In the genomic region with DNA sequence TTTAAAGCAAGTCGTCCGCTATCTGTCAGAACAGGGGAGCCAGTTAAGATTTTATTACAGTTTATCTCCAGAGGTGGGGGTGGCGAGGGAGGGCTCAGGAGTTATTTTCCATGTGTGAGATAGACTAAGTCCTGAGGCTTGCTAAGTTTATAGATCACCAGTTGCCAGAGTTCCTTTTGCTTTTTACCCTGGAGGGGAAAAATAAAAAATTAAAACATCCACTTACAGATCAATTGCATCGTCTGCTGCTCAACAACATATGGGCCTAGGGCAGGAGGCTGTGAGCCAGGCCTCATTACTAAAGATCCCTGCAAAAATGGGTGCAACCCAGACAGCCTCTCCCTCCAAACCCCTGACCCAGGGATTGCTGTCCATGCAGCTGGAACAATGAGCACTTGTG, we compare ENCODE assay signal across 20 cellular contexts.
"Had no signal": no experiment of that assay in that cellular context is flagged by ENCODE, and none has a peak within 500 bp of the region (broad histone marks: within the 10 kb centered on the region; RNA-seq: fewer than 3 reads in every experiment).

No MANE protein-coding gene starts in this region.

- H3K27me3 Mint-ChIP-seq: dendritic cell treated with granulocyte-macrophage colony-stimulating factor and Interleukin-4, amounts not matched to agents 40 ng/mL and 50 ng/mL, for 4 days had no signal

- H3K36me3 Mint-ChIP-seq: activated naive CD8-positive, alpha-beta T cell treated with anti-CD3 and anti-CD28 coated beads, Interleukin-2, amount 10 ng/mL, durations not matched to agents 7 days and 5 days; memory B cell had no signal

- H3K4me1 Mint-ChIP-seq: activated naive CD8-positive, alpha-beta T cell treated with anti-CD3 and anti-CD28 coated beads, Interleukin-2, amount 10 ng/mL, durations not matched to agents 7 days and 5 days; memory B cell had no signal

- H3K4me3 ChIP-seq: thyroid gland had no signal

- DNase-seq: activated CD4-positive, alpha-beta T cell treated with anti-CD3 and anti-CD28 coated beads for 4 hours; activated CD4-positive, alpha-beta T cell treated with anti-CD3 and anti-CD28 coated beads, Interleukin-2, amount 50 U/mL, for 48 hours; activated CD4-positive, CD25-positive, alpha-beta regulatory T cell; activated CD8-positive, alpha-beta memory T cell treated with anti-CD3 and anti-CD28 coated beads, Interleukin-2, amount 50 U/mL, for 48 hours; activated effector memory CD4-positive, alpha-beta T cell treated with Interleukin-2 at 50 U/mL for 16 hours; activated naive CD4-positive, alpha-beta T cell treated with anti-CD3 and anti-CD28 coated beads for 36 hours; activated naive CD8-positive, alpha-beta T cell treated with anti-CD3 and anti-CD28 coated beads, Interleukin-2, amount 10 ng/mL, durations not matched to agents 7 days and 5 days; activated T-cell treated with anti-CD3 and anti-CD28 coated beads, Interleukin-2, amount 50 U/mL, for 72 hours; amygdala; cerebellar nuclear complex; effector CD4-positive, alpha-beta T cell; head of caudate nucleus; left cardiac atrium; stimulated activated CD4-positive, alpha-beta T cell treated with anti-CD3 and anti-CD28 coated beads, Interleukin-4, amount 100 ng/mL, for 4 hours; stimulated activated naive CD8-positive, alpha-beta T cell treated with anti-CD3 and anti-CD28 coated beads, Interleukin-15, Interleukin-2, amounts not matched to agents 100 U/mL and 50 U/mL, for 24 hours; thyroid gland had no signal

- H3K27me3 ChIP-seq: thyroid gland had no signal

- H3K9me3 Mint-ChIP-seq: activated naive CD4-positive, alpha-beta T cell treated with anti-CD3 and anti-CD28 coated beads for 36 hours; activated naive CD8-positive, alpha-beta T cell treated with anti-CD3 and anti-CD28 coated beads, Interleukin-2, amount 10 ng/mL, durations not matched to agents 7 days and 5 days; activated T-cell treated with anti-CD3 and anti-CD28 coated beads, Interleukin-2, amount 50 U/mL, for 72 hours; dendritic cell treated with granulocyte-macrophage colony-stimulating factor and Interleukin-4, amounts not matched to agents 40 ng/mL and 50 ng/mL, for 4 days; memory B cell; T-helper 1 cell treated with Interleukin-12 subunit alpha and Interleukin-12 subunit beta and Interleukin-4 antibody, amounts not matched to agents 30 μg/mL and 1 μg/mL, for 36 hours had no signal

- ATAC-seq: activated T-cell treated with anti-CD3 and anti-CD28 coated beads, Interleukin-2, amount 50 U/mL, for 72 hours; left cardiac atrium; stimulated activated naive CD8-positive, alpha-beta T cell treated with anti-CD3 and anti-CD28 coated beads, Interleukin-15, Interleukin-2, amounts not matched to agents 100 U/mL and 50 U/mL, for 24 hours had no signal

- H3K27ac ChIP-seq: thyroid gland had no signal

- H3K27ac Mint-ChIP-seq: activated naive CD4-positive, alpha-beta T cell treated with anti-CD3 and anti-CD28 coated beads for 36 hours; activated naive CD8-positive, alpha-beta T cell treated with anti-CD3 and anti-CD28 coated beads, Interleukin-2, amount 10 ng/mL, durations not matched to agents 7 days and 5 days; activated T-cell treated with anti-CD3 and anti-CD28 coated beads, Interleukin-2, amount 50 U/mL, for 72 hours; dendritic cell treated with granulocyte-macrophage colony-stimulating factor and Interleukin-4, amounts not matched to agents 40 ng/mL and 50 ng/mL, for 4 days; memory B cell; progenitor cell of endocrine pancreas; T-helper 1 cell treated with Interleukin-12 subunit alpha and Interleukin-12 subunit beta and Interleukin-4 antibody, amounts not matched to agents 30 μg/mL and 1 μg/mL, for 36 hours had no signal

- H3K36me3 ChIP-seq: thyroid gland had no signal

- H3K4me3 Mint-ChIP-seq: activated naive CD4-positive, alpha-beta T cell treated with anti-CD3 and anti-CD28 coated beads for 36 hours; activated naive CD8-positive, alpha-beta T cell treated with anti-CD3 and anti-CD28 coated beads, Interleukin-2, amount 10 ng/mL, durations not matched to agents 7 days and 5 days; activated T-cell treated with anti-CD3 and anti-CD28 coated beads, Interleukin-2, amount 50 U/mL, for 72 hours; dendritic cell treated with granulocyte-macrophage colony-stimulating factor and Interleukin-4, amounts not matched to agents 40 ng/mL and 50 ng/mL, for 4 days; memory B cell; T-helper 1 cell treated with Interleukin-12 subunit alpha and Interleukin-12 subunit beta and Interleukin-4 antibody, amounts not matched to agents 30 μg/mL and 1 μg/mL, for 36 hours had no signal

- H3K9me3 ChIP-seq: thyroid gland had no signal
